Comparison of ENCODE assay signal across 2 cellular contexts in genomic region chr15:60349589-60349988, GRCh38.
TF ChIP-seq lines count a peak whose summit lies in the region.

No MANE protein-coding gene starts in this region.

TF ChIP-seq in HEK293, 187 proteins besides CTCF, POLR2A, EP300 and RAD21:
- TF ChIP-seq ZNF366 (tag by site-specific recombination; conservative IDR thresholded peaks at IDR 0.05) (0 out of 2 replicates have a peak, but pooled peaks have one; percentile 39), PRDM1 (tag by site-specific recombination; IDR thresholded peaks at IDR 0.05) (peak; percentile 80), ZNF146 (tag by site-specific recombination; IDR thresholded peaks at IDR 0.05) (no peak), WT1 (tag by site-specific recombination; IDR thresholded peaks at IDR 0.05) (peak; percentile 60; the same call in 1 of the 2 replicates), ZNF354C (tag by site-specific recombination; IDR thresholded peaks at IDR 0.05; ENCODE audit: borderline replicate concordance, low read depth) (no peak), ZXDB (tag by site-specific recombination; IDR thresholded peaks at IDR 0.05) (no peak), ZNF10 (tag by site-specific recombination; IDR thresholded peaks at IDR 0.05) (no peak), ZNF48 (tag by site-specific recombination; IDR thresholded peaks at IDR 0.05) (no peak)
- TF ChIP-seq, protein P1, sequence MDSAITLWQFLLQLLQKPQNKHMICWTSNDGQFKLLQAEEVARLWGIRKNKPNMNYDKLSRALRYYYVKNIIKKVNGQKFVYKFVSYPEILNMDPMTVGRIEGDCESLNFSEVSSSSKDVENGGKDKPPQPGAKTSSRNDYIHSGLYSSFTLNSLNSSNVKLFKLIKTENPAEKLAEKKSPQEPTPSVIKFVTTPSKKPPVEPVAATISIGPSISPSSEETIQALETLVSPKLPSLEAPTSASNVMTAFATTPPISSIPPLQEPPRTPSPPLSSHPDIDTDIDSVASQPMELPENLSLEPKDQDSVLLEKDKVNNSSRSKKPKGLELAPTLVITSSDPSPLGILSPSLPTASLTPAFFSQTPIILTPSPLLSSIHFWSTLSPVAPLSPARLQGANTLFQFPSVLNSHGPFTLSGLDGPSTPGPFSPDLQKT (IDR thresholded peaks at IDR 0.05; ENCODE audit: borderline replicate concordance, low read depth, low read length), result no peak

TF ChIP-seq in K562, 482 proteins besides CTCF, POLR2A, EP300 and RAD21:
- TF ChIP-seq BMI1 (IDR thresholded peaks at IDR 0.05; ENCODE audit: low read length) (no peak), PCBP1 (IDR thresholded peaks at IDR 0.05; ENCODE audit: low read depth, low read length, poor library complexity, severe bottlenecking) (no peak), NFYB (IDR thresholded peaks at IDR 0.05; ENCODE audit: extremely low read depth, insufficient read length) (no peak), HBP1 (CRISPR knock-in tag; IDR thresholded peaks at IDR 0.05) (peak; percentile 39; the same call in 1 of the 2 replicates), TCF3 (CRISPR knock-in tag; IDR thresholded peaks at IDR 0.05) (no peak), ZBTB7A (IDR thresholded peaks at IDR 0.05; ENCODE audit: borderline replicate concordance, control insufficient read depth, low read depth, low read length) (no peak), CBFA2T2 (conservative IDR thresholded peaks at IDR 0.05) (no peak), HIVEP1 (CRISPR knock-in tag; IDR thresholded peaks at IDR 0.05) (no peak), KLF6 (CRISPR knock-in tag; IDR thresholded peaks at IDR 0.05; ENCODE audit: borderline replicate concordance) (no peak), GTF2E2 (tag; IDR thresholded peaks at IDR 0.05) (no peak), ZNF239 (CRISPR knock-in tag; IDR thresholded peaks at IDR 0.05) (no peak), ELF2 (CRISPR knock-in tag; IDR thresholded peaks at IDR 0.05) (no peak), HNRNPK (IDR thresholded peaks at IDR 0.05; ENCODE audit: low read depth, low read length, poor library complexity, severe bottlenecking) (peak; percentile 19), ESRRA (IDR thresholded peaks at IDR 0.05; ENCODE audit: borderline replicate concordance, low read depth) (no peak), SIRT6 (IDR thresholded peaks at IDR 0.05; ENCODE audit: low read depth, low read length) (no peak)
- TF ChIP-seq, protein P2, sequence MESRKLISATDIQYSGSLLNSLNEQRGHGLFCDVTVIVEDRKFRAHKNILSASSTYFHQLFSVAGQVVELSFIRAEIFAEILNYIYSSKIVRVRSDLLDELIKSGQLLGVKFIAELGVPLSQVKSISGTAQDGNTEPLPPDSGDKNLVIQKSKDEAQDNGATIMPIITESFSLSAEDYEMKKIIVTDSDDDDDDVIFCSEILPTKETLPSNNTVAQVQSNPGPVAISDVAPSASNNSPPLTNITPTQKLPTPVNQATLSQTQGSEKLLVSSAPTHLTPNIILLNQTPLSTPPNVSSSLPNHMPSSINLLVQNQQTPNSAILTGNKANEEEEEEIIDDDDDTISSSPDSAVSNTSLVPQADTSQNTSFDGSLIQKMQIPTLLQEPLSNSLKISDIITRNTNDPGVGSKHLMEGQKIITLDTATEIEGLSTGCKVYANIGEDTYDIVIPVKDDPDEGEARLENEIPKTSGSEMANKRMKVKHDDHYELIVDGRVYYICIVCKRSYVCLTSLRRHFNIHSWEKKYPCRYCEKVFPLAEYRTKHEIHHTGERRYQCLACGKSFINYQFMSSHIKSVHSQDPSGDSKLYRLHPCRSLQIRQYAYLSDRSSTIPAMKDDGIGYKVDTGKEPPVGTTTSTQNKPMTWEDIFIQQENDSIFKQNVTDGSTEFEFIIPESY (CRISPR knock-in tag; IDR thresholded peaks at IDR 0.05), result no peak
- TF ChIP-seq, protein P3, sequence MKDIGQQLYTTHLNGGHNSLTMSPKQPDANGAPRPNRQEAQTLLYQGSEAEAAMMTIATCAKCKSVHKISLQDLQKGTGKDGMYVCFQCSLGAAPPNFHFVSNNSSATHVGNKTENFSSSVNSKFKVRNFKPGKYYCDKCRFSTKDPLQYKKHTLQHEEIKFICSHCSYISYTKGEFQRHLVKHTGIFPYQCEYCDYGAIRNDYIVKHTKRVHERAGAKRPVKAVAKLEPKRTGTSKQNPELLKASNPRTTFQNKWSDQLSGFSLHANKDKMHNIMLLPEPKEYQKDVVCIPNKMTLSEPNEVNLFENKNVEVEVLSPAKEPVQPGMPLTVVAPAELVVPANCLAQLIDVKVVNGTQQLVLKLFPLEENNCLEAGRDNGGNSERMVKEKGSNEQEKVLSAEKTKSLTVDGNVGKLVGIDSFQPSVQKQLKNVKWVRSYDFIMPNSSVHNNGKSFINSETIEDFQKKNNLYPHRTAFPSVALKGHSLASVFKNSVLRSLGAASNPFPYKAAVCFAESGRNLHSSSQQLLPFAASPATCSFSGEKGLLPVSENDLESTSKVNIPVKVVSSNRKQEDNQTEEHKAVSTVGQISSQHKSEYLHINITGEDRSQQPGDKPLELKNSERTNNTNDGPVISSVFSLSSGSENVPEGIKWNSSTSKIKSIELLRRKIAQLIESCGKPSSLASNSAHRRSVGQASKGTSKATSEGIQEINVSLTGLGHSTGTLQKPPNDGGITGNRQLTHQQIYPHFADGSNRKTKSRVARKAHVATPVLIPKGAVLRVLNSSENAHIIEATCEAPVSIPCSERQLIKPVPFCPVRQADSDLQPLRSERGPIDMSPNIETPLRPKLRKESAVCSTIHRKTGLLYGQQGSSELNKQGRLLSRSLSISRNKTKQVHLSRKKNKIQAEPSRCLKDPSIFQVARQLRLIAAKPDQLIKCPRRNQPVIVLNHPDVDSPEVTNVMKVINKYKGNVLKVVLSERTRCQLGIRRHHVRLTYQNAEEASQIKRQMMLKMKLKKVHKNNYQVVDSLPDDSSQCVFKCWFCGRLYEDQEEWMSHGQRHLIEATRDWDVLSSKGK (CRISPR knock-in tag; IDR thresholded peaks at IDR 0.05), result no peak
